1 cellular context compared by ENCODE assay signal in genomic region chr7:148700693-148701092, GRCh38.
A peak's percentile ranks its signal among the peaks of the same experiment; 100 is the strongest.
TF ChIP-seq lines count a peak whose summit lies in the region.

No MANE protein-coding gene starts in this region.

TF ChIP-seq in GM12878, 131 proteins besides CTCF, POLR2A, EP300 and RAD21:
- TF ChIP-seq FOXM1 (IDR thresholded peaks at IDR 0.05; ENCODE audit: low read depth, low read length), result no peak
- TF ChIP-seq STAT1 (conservative IDR thresholded peaks at IDR 0.05), result no peak
- TF ChIP-seq PAX5 (IDR thresholded peaks at IDR 0.05; ENCODE audit: borderline replicate concordance, low read depth, low read length), result peak; percentile 87
- no peak for TF ChIP-seq BCL11A (IDR thresholded peaks at IDR 0.05; ENCODE audit: low read depth, low read length)
- TF ChIP-seq MXI1 (IDR thresholded peaks at IDR 0.05; ENCODE audit: low read depth, low read length), result peak; percentile 59
- TF ChIP-seq BRCA1 (IDR thresholded peaks at IDR 0.05; ENCODE audit: low read depth, low read length), result no peak
- no peak for TF ChIP-seq E2F4 (IDR thresholded peaks at IDR 0.05; ENCODE audit: low read depth, low read length)
- no peak for TF ChIP-seq SREBF1 (IDR thresholded peaks at IDR 0.05; ENCODE audit: low read length)
- TF ChIP-seq CHD2 (IDR thresholded peaks at IDR 0.05; ENCODE audit: borderline replicate concordance, low read depth, low read length), result 0 out of 2 replicates have a peak, but pooled peaks have one; percentile 45
- no peak; the same call in 1 of the 2 replicates for TF ChIP-seq MTA2 (IDR thresholded peaks at IDR 0.05; ENCODE audit: low read depth)
- no peak for TF ChIP-seq SUZ12 (IDR thresholded peaks at IDR 0.05; ENCODE audit: unreplicated experiment)
- TF ChIP-seq WRNIP1 (IDR thresholded peaks at IDR 0.05; ENCODE audit: borderline replicate concordance, low read depth, low read length), result 0 out of 2 replicates have a peak, but pooled peaks have one; percentile 36
- peak; percentile 63 to 84; a peak in 3 of 4 replicates for TF ChIP-seq BHLHE40 (IDR thresholded peaks at IDR 0.05; ENCODE audit: borderline replicate concordance in 1 of 2, low read depth in 2 of 2, low read length in 1 of 2)
- TF ChIP-seq RUNX3 (IDR thresholded peaks at IDR 0.05; ENCODE audit: low read length), result peak; percentile 15; the same call in 1 of the 2 replicates
- TF ChIP-seq TCF7 (IDR thresholded peaks at IDR 0.05; ENCODE audit: borderline replicate concordance), result 0 out of 2 replicates have a peak, but pooled peaks have one; percentile 58
